In the genomic region with DNA sequence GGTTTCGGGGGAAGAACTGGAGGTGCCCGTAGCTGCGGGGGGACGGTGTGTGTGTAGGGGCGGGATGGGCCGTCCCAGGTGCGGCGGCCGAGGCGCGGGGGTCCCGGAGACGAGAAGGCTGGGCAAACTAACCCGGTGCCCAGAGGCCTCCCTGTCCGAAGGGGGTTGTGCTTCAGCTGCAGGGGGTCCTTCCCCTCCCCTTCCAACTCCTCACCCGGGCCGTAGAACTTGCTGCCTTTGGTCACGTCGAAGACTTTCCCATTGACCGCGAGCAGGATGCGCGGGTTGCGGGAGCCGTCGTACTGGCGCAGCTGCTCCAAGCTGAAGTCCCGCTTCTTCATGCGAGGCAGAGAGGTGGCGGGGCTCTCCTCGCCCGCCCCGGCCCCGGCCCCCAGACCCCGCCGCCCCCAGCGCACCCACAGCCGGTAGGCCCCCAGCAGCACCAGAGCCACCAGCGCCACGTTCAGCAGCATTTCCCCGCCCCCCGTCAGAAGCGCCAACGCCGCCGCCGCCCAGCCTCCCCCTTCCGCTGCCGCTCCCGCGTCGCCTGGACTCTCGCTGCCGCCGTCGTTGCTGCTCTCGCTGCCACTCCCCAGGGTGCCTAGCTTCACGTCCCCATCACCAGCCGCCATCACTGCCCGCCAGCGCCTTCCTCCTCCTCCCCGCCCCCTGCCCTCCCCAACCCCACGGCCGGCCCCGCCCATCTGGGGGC, we compare ENCODE assay signal across 8 cellular contexts. TPM values are rescaled to one million over a fixed set of nuclear protein-coding genes. Genes with fewer than 3 reads are reported as not detected.
A peak's percentile ranks its signal among the peaks of the same experiment; 100 is the strongest.
DNase-seq lines count a peak whose midpoint lies in the region; ATAC-seq and TF ChIP-seq lines count a peak whose summit lies in the region.

A gene with protein sequence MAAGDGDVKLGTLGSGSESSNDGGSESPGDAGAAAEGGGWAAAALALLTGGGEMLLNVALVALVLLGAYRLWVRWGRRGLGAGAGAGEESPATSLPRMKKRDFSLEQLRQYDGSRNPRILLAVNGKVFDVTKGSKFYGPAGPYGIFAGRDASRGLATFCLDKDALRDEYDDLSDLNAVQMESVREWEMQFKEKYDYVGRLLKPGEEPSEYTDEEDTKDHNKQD (minus strand): TSS at position 655 of the 712 bp plus-strand sequence. CDS start 23 bp downstream, at position 632.

- peaks cover 49% of the 10 kb centered on the region for H3K4me1 Mint-ChIP-seq in CD4-positive, alpha-beta T cell (ENCODE audit: low read depth)
- peaks cover 29 to 32% of the 10 kb centered on the region in 2 donors for H3K4me1 Mint-ChIP-seq in natural killer cell treated with Interleukin-12 subunit alpha and Interleukin-12 subunit beta and Interleukin-15 and Interleukin-18, amount 100 ng/mL, for 72 hours (ENCODE audit: low read depth in 2 of 2)

- no peak for TF ChIP-seq CTCF in CD4-positive, alpha-beta T cell (IDR thresholded peaks at IDR 0.05)
- TF ChIP-seq CTCF in WI38 (IDR thresholded peaks at IDR 0.05; ENCODE audit: low read depth, low read length) = no peak
- no peak for TF ChIP-seq CTCF in fibroblast of lung (conservative IDR thresholded peaks at IDR 0.05 in 1 of 2, IDR thresholded peaks at IDR 0.05 in 1 of 2; ENCODE audit: low read depth in 1 of 2, low read length in 2 of 2)

- H3K4me2 ChIP-seq in fibroblast of lung (ENCODE audit: extremely low read depth, insufficient read depth, low read length) = peak within 1 kb of the TSS; percentile 97

- intact Hi-C loops in CD4-positive, alpha-beta T cell (cut with DNase I, micrococcal nuclease) = loop anchor here (1.0 to 10.0 kb wide), 6 partner anchors 95 to 810 kb away; a partner anchor contains a TSS

- H3K27ac Mint-ChIP-seq in CD4-positive, alpha-beta T cell = peak within 1 kb of the TSS; percentile 91
- peak within 1 kb of the TSS; percentile 80 to 88 for H3K27ac Mint-ChIP-seq in natural killer cell treated with Interleukin-12 subunit alpha and Interleukin-12 subunit beta and Interleukin-15 and Interleukin-18, amount 100 ng/mL, for 72 hours

- no peaks in the 10 kb centered on the region for H3K27me3 ChIP-seq in CD4-positive, alpha-beta T cell (ENCODE audit: control insufficient read depth, insufficient read depth, low read length)
- no peaks in the 10 kb centered on the region for H3K27me3 ChIP-seq in fibroblast of lung (ENCODE audit: control insufficient read depth, insufficient read depth, low read length)

- H3K79me2 ChIP-seq in fibroblast of lung (ENCODE audit: control insufficient read depth, insufficient read depth, low read length) = peaks cover 47% of the 10 kb centered on the region

- H3K27ac ChIP-seq in CD4-positive, alpha-beta T cell (ENCODE audit: low read depth, low read length) = peak within 1 kb of the TSS; percentile 98
- H3K27ac ChIP-seq in fibroblast of lung (ENCODE audit: insufficient read depth, low read length) = peak within 1 kb of the TSS; percentile 87

- no peaks in the 10 kb centered on the region for H3K27me3 Mint-ChIP-seq in CD4-positive, alpha-beta T cell
- no peaks in the 10 kb centered on the region for H3K27me3 Mint-ChIP-seq in natural killer cell treated with Interleukin-12 subunit alpha and Interleukin-12 subunit beta and Interleukin-15 and Interleukin-18, amount 100 ng/mL, for 72 hours

- DNase-seq in CD4-positive, alpha-beta T cell = peak in 2 of 10 experiments; percentile 6 to 9
- peak; percentile 34 to 44 for DNase-seq in fibroblast of lung (ENCODE audit: low read depth in 2 of 2)
- no peak for DNase-seq in natural killer cell treated with Interleukin-12 subunit alpha and Interleukin-12 subunit beta and Interleukin-15 and Interleukin-18, amount 100 ng/mL, for 72 hours (ENCODE audit: low spot score)
- DNase-seq in T-helper 9 cell = no peak
- no peak for DNase-seq in NCI-H1694 (lab: John Stamatoyannopoulos, UW)

- H3K9me3 ChIP-seq in CD4-positive, alpha-beta T cell (ENCODE audit: control insufficient read depth, low read length) = no peaks in the 10 kb centered on the region
- no peaks in the 10 kb centered on the region for H3K9me3 ChIP-seq in fibroblast of lung (ENCODE audit: control insufficient read depth, insufficient read depth, low read depth, low read length)

- no peak for ATAC-seq in CD4-positive, alpha-beta T cell (ENCODE audit: poor library complexity)
- ATAC-seq in GM19035 (IDR thresholded peaks at IDR 0.05; ENCODE audit: unreplicated experiment) (peak; percentile 16), HG03571 (IDR thresholded peaks at IDR 0.05; ENCODE audit: unreplicated experiment) (peak; percentile 5)
- ATAC-seq in natural killer cell treated with Interleukin-12 subunit alpha and Interleukin-12 subunit beta and Interleukin-15 and Interleukin-18, amount 100 ng/mL, for 72 hours = no peak

- H3K4me1 ChIP-seq in fibroblast of lung (ENCODE audit: control insufficient read depth, extremely low read depth, insufficient read depth, low read length) = peaks cover 2% of the 10 kb centered on the region

- CTCF ChIA-PET in CD4-positive, alpha-beta T cell (lab: Charles Lee) = no interaction called here

- peak within 1 kb of the TSS; percentile 79 for H2AFZ ChIP-seq in fibroblast of lung (ENCODE audit: low read length)

- no peaks in the 10 kb centered on the region for H3K9me3 Mint-ChIP-seq in CD4-positive, alpha-beta T cell
- no peaks in the 10 kb centered on the region for H3K9me3 Mint-ChIP-seq in natural killer cell treated with Interleukin-12 subunit alpha and Interleukin-12 subunit beta and Interleukin-15 and Interleukin-18, amount 100 ng/mL, for 72 hours

- H3K4me3 ChIP-seq in WI38 (ENCODE audit: low read depth, low read length) (peak within 1 kb of the TSS; percentile 84), fibroblast of lung (replicated peaks in 1 of 4; ENCODE audit: control extremely low read depth in 1 of 4, insufficient read depth in 1 of 4, low read depth in 3 of 4, low read length in 4 of 4) (peak within 1 kb of the TSS; percentile 68 to 85 (median 82))

- peak within 1 kb of the TSS; percentile 90 for H3K4me3 Mint-ChIP-seq in CD4-positive, alpha-beta T cell
- H3K4me3 Mint-ChIP-seq in natural killer cell treated with Interleukin-12 subunit alpha and Interleukin-12 subunit beta and Interleukin-15 and Interleukin-18, amount 100 ng/mL, for 72 hours = peak within 1 kb of the TSS; percentile 91

- H3K36me3 Mint-ChIP-seq in CD4-positive, alpha-beta T cell (ENCODE audit: low read depth) = peaks cover 20% of the 10 kb centered on the region
- H3K36me3 Mint-ChIP-seq in natural killer cell treated with Interleukin-12 subunit alpha and Interleukin-12 subunit beta and Interleukin-15 and Interleukin-18, amount 100 ng/mL, for 72 hours = no peaks in the 10 kb centered on the region

- H3K36me3 ChIP-seq in fibroblast of lung (ENCODE audit: control insufficient read depth, insufficient read depth, low read length) = no peaks in the 10 kb centered on the region

- POLR2A ChIA-PET in CD4-positive, alpha-beta T cell (lab: Charles Lee) = interaction anchor here (1.2 to 4.2 kb wide), 7 partner anchors 14 to 806 kb away, joined by 3 to 25 read pairs (median 7); a partner anchor contains a TSS

- H4K20me1 ChIP-seq in fibroblast of lung (ENCODE audit: control insufficient read depth, extremely low read depth, insufficient read depth, low read length) = no peaks in the 10 kb centered on the region

- H3K9ac ChIP-seq in fibroblast of lung (ENCODE audit: insufficient read depth, low read length) = peak within 1 kb of the TSS; percentile 84

RNA-seq across cellular contexts. Expression of the gene that starts here (rescaled TPM):
- 10 to 100 TPM; 92.8 to 99.9 TPM for total RNA-seq in CD4-positive, alpha-beta T cell
- 22.1 and 30.4 TPM in 2 replicates for total RNA-seq in fibroblast of lung
- 35.8 and 95.6 TPM in 2 replicates for polyA plus RNA-seq in fibroblast of lung
- polyA plus RNA-seq in fibroblast of lung (2012) = 76.8 and 184 TPM in 2 replicates
- polyA minus RNA-seq in fibroblast of lung (ENCODE audit: low replicate concordance) = 1.1 and 6.2 TPM in 2 replicates
- 10 to 100 TPM; 29.4 to 32.2 TPM for total RNA-seq in natural killer cell treated with Interleukin-12 subunit alpha and Interleukin-12 subunit beta and Interleukin-15 and Interleukin-18, amount 100 ng/mL, for 72 hours

Comparison
In these comparisons a context has a peak if more than half of its experiments do, and no peak if none do; other contexts are left out.
1. ATAC-seq: peak in GM19035 (single experiment) and HG03571 (single experiment); none in CD4-positive, alpha-beta T cell (single experiment) and natural killer cell treated with Interleukin-12 subunit alpha and Interleukin-12 subunit beta and Interleukin-15 and Interleukin-18, amount 100 ng/mL, for 72 hours (0 of 2).
2. DNase-seq: peak in fibroblast of lung (2 of 2); none in natural killer cell treated with Interleukin-12 subunit alpha and Interleukin-12 subunit beta and Interleukin-15 and Interleukin-18, amount 100 ng/mL, for 72 hours (single experiment), T-helper 9 cell (single experiment) and NCI-H1694 (single experiment).